In genomic region chr9:131201856-131202255, GRCh38 we compare ENCODE assay signal across 7 cellular contexts.
"Had no signal": no experiment of that assay in that cellular context is flagged by ENCODE, and none has a peak within 500 bp of the region (broad histone marks: within the 10 kb centered on the region; RNA-seq: fewer than 3 reads in every experiment).

No MANE protein-coding gene starts in this region.

- H3K27me3 Mint-ChIP-seq: IgD-negative memory B cell had no signal

- H2AFZ ChIP-seq: GM23338 had no signal

- ATAC-seq: GM23338 had no signal

- H3K9ac ChIP-seq: KMS-11 had no signal

- H3K4me3 Mint-ChIP-seq: GM23338, H9, HFFc6, IgD-negative memory B cell had no signal

- H3K4me2 ChIP-seq: GM23338, KMS-11 had no signal

- H3K4me3 ChIP-seq: GM23338 had no signal

- H3K9me3 Mint-ChIP-seq: GM23338, H9, HFFc6, IgD-negative memory B cell had no signal

- H3K27ac Mint-ChIP-seq: GM23338, H9, HFFc6 had no signal

- DNase-seq: H9, HCEC 1CT, HFFc6 had no signal

- H3K27ac ChIP-seq: HL-60, KMS-11 had no signal
